14 cellular contexts compared by ENCODE assay signal in genomic region chr7:66239467-66239856, GRCh38. TPM values are rescaled to one million over a fixed set of nuclear protein-coding genes. Genes with fewer than 3 reads are reported as not detected.
DNase-seq lines count a peak whose midpoint lies in the region; ATAC-seq and TF ChIP-seq lines count a peak whose summit lies in the region.
"Had no signal": no experiment of that assay in that cellular context is flagged by ENCODE, and none has a peak within 500 bp of the region (broad histone marks: within the 10 kb centered on the region; RNA-seq: fewer than 3 reads in every experiment).

No MANE protein-coding gene starts in this region.

- no peaks in the 10 kb centered on the region for H3K9me2 ChIP-seq in GM23338 (ENCODE audit: insufficient read depth)

- in situ Hi-C loops in IMR-90 (cut with MboI; ENCODE audit: low sequenced_read_pairs): no loop called here
- in situ Hi-C loops in transverse colon (cut with MboI; ENCODE audit: low pct_ligation_motif_present in 1 of 4, low pct_unique_long_range_greater_than_20kb in 1 of 4, low sequenced_read_pairs in 3 of 4): no loop called here

- H4K20me1 ChIP-seq in IMR-90 (ENCODE audit: insufficient read depth, low read length) (peaks cover 16% of the 10 kb centered on the region), smooth muscle cell (ENCODE audit: low read depth) (peaks cover 35% of the 10 kb centered on the region), GM23338 (replicated peaks; ENCODE audit: insufficient read depth) (no peaks in the 10 kb centered on the region; the same call in 1 of the 2 replicates)

- ATAC-seq in IMR-90 (ENCODE audit: low read depth) (peak; percentile 66), mucosa of descending colon (no peak), GM23338 (no peak)
- ATAC-seq: CD8-positive, alpha-beta T cell; K562 had no signal

- H3K9me3 ChIP-seq in IMR-90 (ENCODE audit: control insufficient read depth, insufficient read depth, low read length): no peaks in the 10 kb centered on the region
- no peaks in the 10 kb centered on the region for H3K9me3 ChIP-seq in smooth muscle cell (replicated peaks; ENCODE audit: low read depth)
- no peaks in the 10 kb centered on the region for H3K9me3 ChIP-seq in transverse colon
- no peaks in the 10 kb centered on the region for H3K9me3 ChIP-seq in mucosa of descending colon
- H3K9me3 ChIP-seq: BLaER1 treated with 17β-estradiol and CSF1 and Interleukin-3, amounts not matched to agents 10 nM and 100 nM had no signal

- TF ChIP-seq CTCF in IMR-90 (conservative IDR thresholded peaks at IDR 0.05; ENCODE audit: low read depth, low read length) (no peak), fibroblast of the aortic adventitia (IDR thresholded peaks at IDR 0.05; ENCODE audit: insufficient read depth, low read length) (no peak), smooth muscle cell (IDR thresholded peaks at IDR 0.05; ENCODE audit: borderline replicate concordance, insufficient read depth, poor library complexity, severe bottlenecking) (no peak), transverse colon (IDR thresholded peaks at IDR 0.05) (no peak), mucosa of descending colon (IDR thresholded peaks at IDR 0.05) (no peak), GM23338 (conservative IDR thresholded peaks at IDR 0.05; ENCODE audit: low read depth in 2 of 2) (no peak)

- H3K9ac ChIP-seq in IMR-90 (ENCODE audit: low read depth, low read length) (no peak overlapping the region), smooth muscle cell (ENCODE audit: low read depth) (peak overlapping the region; percentile 61)
- H3K9ac ChIP-seq: BLaER1 treated with 17β-estradiol and CSF1 and Interleukin-3, amounts not matched to agents 10 nM and 100 nM had no signal

- peak; percentile 19 for DNase-seq in AG20443 (ENCODE audit: low spot score)
- peak; percentile 24 for DNase-seq in IMR-90
- DNase-seq in fibroblast of the aortic adventitia (ENCODE audit: low read depth): peak; percentile 71
- no peak for DNase-seq in smooth muscle cell (lab: John Stamatoyannopoulos, UW; ENCODE audit: unreplicated experiment)
- DNase-seq in transverse colon: no peak
- no peak for DNase-seq in mucosa of descending colon
- no peak for DNase-seq in GM23338 (ENCODE audit: low spot score)
- DNase-seq: CD8-positive, alpha-beta T cell; GOT3; NCI-H1105; NCI-H2081; Right ventricle myocardium superior had no signal

- POLR2A ChIA-PET in IMR-90 (lab: Charles Lee; ENCODE audit: unreplicated experiment): no interaction called here

- no peak overlapping the region for H3K4me3 Mint-ChIP-seq in GM23338
- H3K4me3 Mint-ChIP-seq: CD8-positive, alpha-beta T cell had no signal

- H3K27ac ChIP-seq in IMR-90 (ENCODE audit: insufficient read depth, low read length) (no peak overlapping the region), smooth muscle cell (ENCODE audit: low read depth) (peak overlapping the region; percentile 93), transverse colon (no peak overlapping the region), GM23338 (ENCODE audit: low read depth) (no peak overlapping the region)
- H3K27ac ChIP-seq: BLaER1 treated with 17β-estradiol and CSF1 and Interleukin-3, amounts not matched to agents 10 nM and 100 nM had no signal

- peaks cover 18 to 52% of the 10 kb centered on the region in 2 experiments for H3K79me1 ChIP-seq in IMR-90 (ENCODE audit: low read depth in 1 of 2, low read length in 2 of 2)

- H3K4me3 ChIP-seq in IMR-90 (ENCODE audit: insufficient read depth, low read depth, low read length) (no peak overlapping the region), fibroblast of the aortic adventitia (ENCODE audit: low read depth, low read length) (no peak overlapping the region), smooth muscle cell (no peak overlapping the region), transverse colon (no peak overlapping the region), mucosa of descending colon (no peak overlapping the region), GM23338 (no peak overlapping the region)
- H3K4me3 ChIP-seq: BLaER1 treated with 17β-estradiol and CSF1 and Interleukin-3, amounts not matched to agents 10 nM and 100 nM; K562 had no signal

- intact Hi-C loops in IMR-90 (cut with micrococcal nuclease) (no loop called here), transverse colon (cut with DNase I; ENCODE audit: low total_unique reads) (no loop called here), mucosa of descending colon (cut with DNase I, micrococcal nuclease) (no loop called here)

- H2BK120ac ChIP-seq in IMR-90 (ENCODE audit: low read depth, low read length): no peak overlapping the region; the same call in 1 of the 2 replicates

- BruUV-seq in IMR-90 (replicated peaks; lab: Mats Ljungman, UMichigan): no TSS peak

- no peak overlapping the region for H4K91ac ChIP-seq in IMR-90 (ENCODE audit: insufficient read depth, low read depth, low read length)

- H2AK9ac ChIP-seq in IMR-90 (replicated peaks; ENCODE audit: low read depth, low read length, poor library complexity): no peak overlapping the region

- WGBS in IMR-90 (ENCODE audit: extremely low coverage in 2 of 2, insufficient read length in 1 of 2), 2 experiments: no CpG with 5 or more reads among the region's 1 CpG
- WGBS in smooth muscle cell (ENCODE audit: low lambda C conversion rate): 51% methylated on average over 1 of the region's 1 CpG
- WGBS in transverse colon (ENCODE audit: low coverage in 1 of 2), 2 donors: 41 to 50% methylated on average over 1 of the region's 1 CpG

- 0 out of 2 replicates have a peak overlapping the region, but pooled peaks have one; percentile 38 for H2BK20ac ChIP-seq in IMR-90 (ENCODE audit: low read depth, low read length)

- dilution Hi-C loops in IMR-90 (cut with HindIII; ENCODE audit: low sequenced_read_pairs, unreplicated experiment): no loop called here

- no peak overlapping the region for H3K56ac ChIP-seq in IMR-90 (ENCODE audit: extremely low read depth, insufficient read depth, low read length)

- peaks cover 18% of the 10 kb centered on the region for H3K4me1 ChIP-seq in IMR-90 (ENCODE audit: control insufficient read depth, insufficient read depth, low read length)
- H3K4me1 ChIP-seq in smooth muscle cell (ENCODE audit: low read depth): peaks cover 39% of the 10 kb centered on the region
- H3K4me1 ChIP-seq in transverse colon: peaks cover 8 to 22% (median 19%) of the 10 kb centered on the region in 4 donors
- H3K4me1 ChIP-seq in mucosa of descending colon (ENCODE audit: low read depth): no peaks in the 10 kb centered on the region
- peaks cover 6% of the 10 kb centered on the region for H3K4me1 ChIP-seq in GM23338 (ENCODE audit: insufficient read depth)

- H3K36me3 Mint-ChIP-seq in GM23338 (ENCODE audit: low read depth): no peaks in the 10 kb centered on the region
- H3K36me3 Mint-ChIP-seq: CD8-positive, alpha-beta T cell had no signal

- H2BK15ac ChIP-seq in IMR-90 (ENCODE audit: low read depth, low read length): no peak overlapping the region

- H3K79me2 ChIP-seq in smooth muscle cell (ENCODE audit: low read depth): peaks cover 91% of the 10 kb centered on the region
- H3K79me2 ChIP-seq in GM23338 (replicated peaks; ENCODE audit: insufficient read depth): peaks cover 12% of the 10 kb centered on the region

- no peak overlapping the region for H3K23ac ChIP-seq in IMR-90 (ENCODE audit: low read depth, low read length)

- no peak for TF ChIP-seq POLR2A in IMR-90 (IDR thresholded peaks at IDR 0.05; ENCODE audit: low read depth, low read length)
- no peak for TF ChIP-seq POLR2A in transverse colon (IDR thresholded peaks at IDR 0.05)

- H3K27me3 Mint-ChIP-seq in GM23338 (ENCODE audit: insufficient read depth, low read depth, poor library complexity): no peaks in the 10 kb centered on the region

- H3K4ac ChIP-seq in IMR-90 (ENCODE audit: low read depth, low read length): no peak overlapping the region

- H3K4me1 Mint-ChIP-seq in GM23338: peaks cover 4% of the 10 kb centered on the region; the same call in 2 of the 3 replicates

- peaks cover 64% of the 10 kb centered on the region for H3F3A ChIP-seq in smooth muscle cell (ENCODE audit: low read depth)
- H3F3A ChIP-seq in GM23338 (replicated peaks; ENCODE audit: low read depth): no peaks in the 10 kb centered on the region; the same call in 1 of the 2 replicates

- H3K9me3 Mint-ChIP-seq in GM23338: no peaks in the 10 kb centered on the region
- H3K9me3 Mint-ChIP-seq: CD8-positive, alpha-beta T cell had no signal

- no peak for TF ChIP-seq RAD21 in IMR-90 (IDR thresholded peaks at IDR 0.05; ENCODE audit: low read length)

- no peak overlapping the region for H2AFZ ChIP-seq in IMR-90 (replicated peaks; ENCODE audit: low read length, poor library complexity)
- H2AFZ ChIP-seq in smooth muscle cell (ENCODE audit: low read depth): no peak overlapping the region
- no peak overlapping the region for H2AFZ ChIP-seq in GM23338

- no peak overlapping the region for H2AK5ac ChIP-seq in IMR-90 (ENCODE audit: low read depth, low read length)

- no peak overlapping the region for H3K27ac Mint-ChIP-seq in GM23338
- H3K27ac Mint-ChIP-seq: CD8-positive, alpha-beta T cell had no signal

- peak overlapping the region in 1 of 2 experiments; percentile 9; a peak in 1 of 4 replicates for H4K8ac ChIP-seq in IMR-90 (ENCODE audit: low read depth in 2 of 2, low read length in 2 of 2)

- no peak for TF ChIP-seq EP300 in transverse colon (IDR thresholded peaks at IDR 0.05; ENCODE audit: low read depth)

- H3K36me3 ChIP-seq in IMR-90 (ENCODE audit: control insufficient read depth, insufficient read depth, low read length): peaks cover 6% of the 10 kb centered on the region
- H3K36me3 ChIP-seq in smooth muscle cell (ENCODE audit: low read depth): no peaks in the 10 kb centered on the region
- H3K36me3 ChIP-seq in transverse colon: no peaks in the 10 kb centered on the region
- H3K36me3 ChIP-seq in mucosa of descending colon (ENCODE audit: low read depth): no peaks in the 10 kb centered on the region
- no peaks in the 10 kb centered on the region for H3K36me3 ChIP-seq in GM23338 (ENCODE audit: insufficient read depth)

- H3K27me3 ChIP-seq in IMR-90 (ENCODE audit: control insufficient read depth, insufficient read depth, low read length): no peaks in the 10 kb centered on the region
- no peaks in the 10 kb centered on the region for H3K27me3 ChIP-seq in smooth muscle cell (ENCODE audit: low read depth)
- H3K27me3 ChIP-seq in transverse colon: no peaks in the 10 kb centered on the region
- H3K27me3 ChIP-seq in GM23338 (ENCODE audit: insufficient read depth): no peaks in the 10 kb centered on the region
- H3K27me3 ChIP-seq: BLaER1 treated with 17β-estradiol and CSF1 and Interleukin-3, amounts not matched to agents 10 nM and 100 nM had no signal

- no peak overlapping the region for H2BK5ac ChIP-seq in IMR-90 (ENCODE audit: low read depth, low read length, poor library complexity, severe bottlenecking)

- H3K14ac ChIP-seq in IMR-90 (replicated peaks; ENCODE audit: low read depth, low read length): no peak overlapping the region

- H3K9me1 ChIP-seq in IMR-90 (ENCODE audit: insufficient read depth, low read length): peaks cover 15% of the 10 kb centered on the region

- H4K5ac ChIP-seq in IMR-90 (ENCODE audit: low read depth, low read length): no peak overlapping the region

- CTCF ChIA-PET in IMR-90 (lab: Yijun Ruan, JAX): interaction anchor here (0.6 kb wide), 1 partner anchor 187 kb away, joined by 3 read pairs; no protein-coding TSS in a partner anchor

- no peak overlapping the region for H3K4me2 ChIP-seq in IMR-90 (ENCODE audit: low read depth, low read length)
- peak overlapping the region; percentile 79 for H3K4me2 ChIP-seq in smooth muscle cell
- no peak overlapping the region for H3K4me2 ChIP-seq in GM23338
- H3K4me2 ChIP-seq: BLaER1 treated with 17β-estradiol and CSF1 and Interleukin-3, amounts not matched to agents 10 nM and 100 nM had no signal

- H3K18ac ChIP-seq in IMR-90 (ENCODE audit: low read depth, low read length): no peak overlapping the region; the same call in 1 of the 2 replicates

RNA-seq across cellular contexts. Expression of gene TPST1, which starts 34.3 kb away (rescaled TPM):
- 49.7 and 58.6 TPM in 2 replicates for total RNA-seq in IMR-90 (2012; rRNA removed)
- 35.2 and 37.7 TPM in 2 replicates for polyA plus RNA-seq in IMR-90 (2012; rRNA removed)
- polyA plus RNA-seq in IMR-90 (2012; cell fraction: cytosol; rRNA removed): 32.9 and 42.3 TPM in 2 replicates
- polyA plus RNA-seq in IMR-90 (2012; cell fraction: nucleus; rRNA removed; ENCODE audit: low replicate concordance): 11.1 and 42.8 TPM in 2 replicates
- total RNA-seq in fibroblast of the aortic adventitia (ENCODE audit: low replicate concordance): 59.7 and 73.6 TPM in 2 replicates
- 133 and 155 TPM in 2 replicates for total RNA-seq in smooth muscle cell
- 122 and 139 TPM in 2 replicates for polyA plus RNA-seq in smooth muscle cell
- 10 to 100 TPM in 2 of 4 donors, 1 to 10 TPM in 2; 1.5 to 28.3 (median 9.7) TPM for total RNA-seq in transverse colon
- total RNA-seq in mucosa of descending colon: 10 to 100 TPM in 1 of 3 donors, 1 to 10 TPM in 2; 3.5 to 15.0 (median 8.5) TPM
- total RNA-seq in GM23338 (2014; rRNA removed; shearing (Covaris generic)): 19.2 and 20.4 TPM in 2 replicates
- polyA plus RNA-seq in GM23338 (2016; fragmentation: Nextera tagmentation; extraction: Ambion mirVana): 8.8 and 10.7 TPM in 2 replicates

Comparison
In these comparisons a context has a peak if more than half of its experiments do, and no peak if none do; other contexts are left out.
1. DNase-seq: peak in AG20443 (single experiment), IMR-90 (single experiment) and fibroblast of the aortic adventitia (single experiment); none in smooth muscle cell (single experiment), transverse colon (single experiment), mucosa of descending colon (0 of 3) and GM23338 (single experiment).